8 cellular contexts compared by ENCODE assay signal in genomic region chr16:66605177-66605999, GRCh38. TPM values are rescaled to one million over a fixed set of nuclear protein-coding genes. Genes with fewer than 3 reads are reported as not detected.
DNase-seq lines count a peak whose midpoint lies in the region; ATAC-seq and TF ChIP-seq lines count a peak whose summit lies in the region.

No MANE protein-coding gene starts in this region.

- peak; percentile 5 to 29 (median 19) for DNase-seq in effector memory CD4-positive, alpha-beta T cell
- DNase-seq in substantia nigra (lab: John Stamatoyannopoulos, UW): peak in 16 of 49 donors; percentile 12 to 70 (median 38)
- no peak for DNase-seq in Ammon's horn (ENCODE audit: low spot score)
- no peak for DNase-seq in MV-4-11 (lab: John Stamatoyannopoulos, UW)

- peaks cover 16% of the 10 kb centered on the region for H3K36me3 ChIP-seq in effector memory CD4-positive, alpha-beta T cell (ENCODE audit: control insufficient read depth, insufficient read depth, low read length)
- peaks cover 35% of the 10 kb centered on the region for H3K36me3 ChIP-seq in mesodermal cell (ENCODE audit: control insufficient read depth, insufficient read depth, low read length)

- ATAC-seq in GM18498 (IDR thresholded peaks at IDR 0.05; ENCODE audit: unreplicated experiment): peak; percentile 13
- ATAC-seq in HG03108 (IDR thresholded peaks at IDR 0.05; ENCODE audit: unreplicated experiment): peak; percentile 1

- H3K4me3 ChIP-seq in effector memory CD4-positive, alpha-beta T cell (ENCODE audit: insufficient read depth, low read depth, low read length, poor library complexity, severe bottlenecking): peak overlapping the region; percentile 85
- H3K4me3 ChIP-seq in mesodermal cell (ENCODE audit: extremely low read depth, insufficient read depth, low read length, poor library complexity, severe bottlenecking): peak overlapping the region; percentile 89

- TF ChIP-seq CTCF in VCaP (conservative IDR thresholded peaks at IDR 0.05): no peak

- WGBS in mesodermal cell (ENCODE audit: insufficient coverage in 2 of 2), 2 experiments: 2 to 16% methylated on average over 11 to 51 of the region's 62 CpGs

- H3K27me3 ChIP-seq in effector memory CD4-positive, alpha-beta T cell (replicated peaks; ENCODE audit: control insufficient read depth, insufficient read depth, low read length, poor library complexity, severe bottlenecking): no peaks in the 10 kb centered on the region

- H3K4me1 ChIP-seq in effector memory CD4-positive, alpha-beta T cell (ENCODE audit: control insufficient read depth, insufficient read depth, low read length, poor library complexity, severe bottlenecking): peaks cover 20% of the 10 kb centered on the region
- peaks cover 27% of the 10 kb centered on the region for H3K4me1 ChIP-seq in mesodermal cell (ENCODE audit: control insufficient read depth, insufficient read depth, low read length, poor library complexity, severe bottlenecking)

- H3K27ac ChIP-seq in VCaP: peak overlapping the region; percentile 70
- H3K27ac ChIP-seq in effector memory CD4-positive, alpha-beta T cell (ENCODE audit: insufficient read depth, low read length, poor library complexity, severe bottlenecking): peak overlapping the region; percentile 79
- peak overlapping the region; percentile 76 for H3K27ac ChIP-seq in mesodermal cell (ENCODE audit: low read depth, low read length, severe bottlenecking)
- peak overlapping the region; percentile 59 for H3K27ac ChIP-seq in substantia nigra (ENCODE audit: low read depth, low read length, poor library complexity, severe bottlenecking)

- no peaks in the 10 kb centered on the region for H3K9me3 ChIP-seq in effector memory CD4-positive, alpha-beta T cell (ENCODE audit: control insufficient read depth, low read length)
- peaks cover 9% of the 10 kb centered on the region for H3K9me3 ChIP-seq in mesodermal cell (ENCODE audit: control insufficient read depth, low read length)

RNA-seq across cellular contexts. Expression of gene CMTM3, which starts 0.9 kb away (rescaled TPM):
- 91.2 TPM for polyA plus RNA-seq in mesodermal cell (2013, experiment 1 of 2)
- polyA plus RNA-seq in mesodermal cell (2013, experiment 2 of 2): 74.7 TPM

RNA-seq across cellular contexts. Expression of gene CMTM2, which starts 26.1 kb away (rescaled TPM):
- not detected for polyA plus RNA-seq in mesodermal cell (2013, experiment 1 of 2)
- not detected for polyA plus RNA-seq in mesodermal cell (2013, experiment 2 of 2)

RNA-seq across cellular contexts. Expression of gene CMTM1, which starts 39.1 kb away (rescaled TPM):
- polyA plus RNA-seq in mesodermal cell (2013, experiment 1 of 2): 2.7 TPM
- polyA plus RNA-seq in mesodermal cell (2013, experiment 2 of 2): 2.3 TPM

RNA-seq across cellular contexts. Expression of gene CKLF, which starts 53.0 kb away (rescaled TPM):
- polyA plus RNA-seq in mesodermal cell (2013, experiment 1 of 2): 28.1 TPM
- 23.8 TPM for polyA plus RNA-seq in mesodermal cell (2013, experiment 2 of 2)

RNA-seq across cellular contexts. Expression of gene TK2, which starts 55.5 kb away (rescaled TPM):
- 7.0 TPM for polyA plus RNA-seq in mesodermal cell (2013, experiment 1 of 2)
- 5.8 TPM for polyA plus RNA-seq in mesodermal cell (2013, experiment 2 of 2)

Comparison
In these comparisons a context has a peak if more than half of its experiments do, and no peak if none do; other contexts are left out.
1. DNase-seq: peak in effector memory CD4-positive, alpha-beta T cell (3 of 3); none in Ammon's horn (single experiment) and MV-4-11 (single experiment).
2. Peak in every context shown above with its lines, with median percentiles within 50 percentile points of each other: H3K27ac ChIP-seq.